Comparison of ENCODE assay signal across 1 cellular context in the genomic region with DNA sequence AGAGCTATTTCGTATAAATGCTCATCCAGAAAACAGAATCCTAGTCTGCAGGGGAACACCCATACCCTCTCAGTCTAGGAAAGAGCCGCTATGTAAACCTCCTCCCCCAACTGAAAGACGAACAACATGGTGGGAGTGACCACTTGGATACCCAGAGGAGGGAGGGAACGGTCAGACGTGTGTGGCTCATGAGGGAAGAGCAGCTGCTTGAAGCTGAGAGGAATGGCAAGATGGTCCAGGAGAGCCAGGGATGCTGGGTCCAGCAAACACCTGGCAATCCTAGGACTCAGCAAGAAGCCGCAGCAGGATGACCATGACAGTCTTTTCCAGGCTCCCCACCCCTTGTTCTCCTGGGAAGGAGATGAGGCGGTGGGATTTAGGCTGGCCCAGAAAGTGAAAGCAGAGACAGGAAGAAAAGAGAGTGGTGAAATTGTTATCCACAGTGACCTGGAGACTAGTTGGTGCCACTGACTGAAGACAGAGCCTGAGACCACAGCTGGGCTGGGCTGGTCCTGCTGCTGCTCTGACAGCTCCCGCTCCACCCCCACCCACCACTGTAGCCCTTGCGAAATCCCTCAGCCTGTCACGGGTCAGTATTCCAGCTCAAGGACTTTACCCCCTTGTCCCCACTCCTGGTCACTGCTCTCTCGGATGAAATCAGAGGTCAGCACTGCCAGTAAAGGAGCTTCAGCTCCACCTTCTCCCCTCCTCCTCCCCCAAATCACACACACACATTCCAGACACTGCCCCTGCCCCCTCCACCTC.
TF ChIP-seq lines count a peak whose summit lies in the region.

No MANE protein-coding gene starts in this region.

TF ChIP-seq in H1, 55 proteins besides CTCF, POLR2A, EP300 and RAD21:
- TF ChIP-seq CEBPB (IDR thresholded peaks at IDR 0.05; ENCODE audit: low read depth, low read length) (peak; percentile 92), RFX5 (IDR thresholded peaks at IDR 0.05; ENCODE audit: borderline replicate concordance, low read depth, low read length) (no peak), SAP30 (IDR thresholded peaks at IDR 0.05; ENCODE audit: insufficient read depth, insufficient replicate concordance, low read length) (peak; percentile 59)
